In genomic region chr2:47218066-47218581, GRCh38 we compare ENCODE assay signal across 15 cellular contexts. TPM values are rescaled to one million over a fixed set of nuclear protein-coding genes. Genes with fewer than 3 reads are reported as not detected.
DNase-seq lines count a peak whose midpoint lies in the region; ATAC-seq and TF ChIP-seq lines count a peak whose summit lies in the region.
"Had no signal": no experiment of that assay in that cellular context is flagged by ENCODE, and none has a peak within 500 bp of the region (broad histone marks: within the 10 kb centered on the region; RNA-seq: fewer than 3 reads in every experiment).

No MANE protein-coding gene starts in this region.

- H3K4me1 ChIP-seq in naive thymus-derived CD4-positive, alpha-beta T cell (ENCODE audit: control insufficient read depth in 2 of 2, insufficient read depth in 2 of 2, low read length in 2 of 2): no peaks in the 10 kb centered on the region

- no peak for ATAC-seq in HG03280 (IDR thresholded peaks at IDR 0.05; ENCODE audit: unreplicated experiment)
- ATAC-seq in naive thymus-derived CD4-positive, alpha-beta T cell: no peak

- intact Hi-C loops in naive thymus-derived CD4-positive, alpha-beta T cell (cut with micrococcal nuclease): no loop called here

- TF ChIP-seq CTCF in LNCaP clone FGC (IDR thresholded peaks at IDR 0.05; ENCODE audit: control insufficient read depth, extremely low read depth, insufficient read depth) (no peak), epithelial cell of esophagus (IDR thresholded peaks at IDR 0.05; ENCODE audit: insufficient read depth, low read depth, low read length, missing control alignments) (no peak), nephron progenitor cell (IDR thresholded peaks at IDR 0.05) (no peak)

- peak overlapping the region; percentile 36 for H3K4me3 Mint-ChIP-seq in nephron progenitor cell
- no peak overlapping the region for H3K4me3 Mint-ChIP-seq in naive thymus-derived CD4-positive, alpha-beta T cell
- H3K4me3 Mint-ChIP-seq: H9; T-helper 2 cell treated with Interferon-gamma antibody and Interleukin-4, amounts not matched to agents 5 μg/mL and 100 μg/mL, for 36 hours had no signal

- peak; percentile 87 for DNase-seq in DMS79 treated with DMSO at 0.1 percent for 48 hours (lab: John Stamatoyannopoulos, UW)
- DNase-seq in LNCaP clone FGC (ENCODE audit: low read depth): peak; percentile 66
- peak; percentile 33 for DNase-seq in epithelial cell of esophagus (ENCODE audit: low read depth)
- DNase-seq in nephron progenitor cell: peak; percentile 19
- DNase-seq in activated effector memory CD4-positive, alpha-beta T cell treated with anti-CD3 and anti-CD28 coated beads, Interleukin-2, amount 50 U/mL, for 16 hours: no peak
- no peak for DNase-seq in naive thymus-derived CD4-positive, alpha-beta T cell
- DNase-seq in G401 (ENCODE audit: low spot score): no peak
- DNase-seq: activated effector memory CD4-positive, alpha-beta T cell treated with Interleukin-2 at 50 U/mL for 16 hours; dorsolateral prefrontal cortex; H9; NCI-H1105 treated with DMSO at 0.1 percent for 48 hours; RPMI8226 had no signal

- H3K36me3 Mint-ChIP-seq in nephron progenitor cell (ENCODE audit: low read depth): no peaks in the 10 kb centered on the region
- no peaks in the 10 kb centered on the region for H3K36me3 Mint-ChIP-seq in naive thymus-derived CD4-positive, alpha-beta T cell

- POLR2A ChIA-PET in naive thymus-derived CD4-positive, alpha-beta T cell (lab: Charles Lee): no interaction called here

- no peaks in the 10 kb centered on the region for H3K27me3 ChIP-seq in naive thymus-derived CD4-positive, alpha-beta T cell (ENCODE audit: control insufficient read depth in 2 of 2, insufficient read depth in 2 of 2, low read length in 2 of 2)
- H3K27me3 ChIP-seq: dorsolateral prefrontal cortex, vagina had no signal

- peak overlapping the region; percentile 98 for H3K27ac Mint-ChIP-seq in nephron progenitor cell
- H3K27ac Mint-ChIP-seq in naive thymus-derived CD4-positive, alpha-beta T cell: no peak overlapping the region
- H3K27ac Mint-ChIP-seq: H9; T-helper 2 cell treated with Interferon-gamma antibody and Interleukin-4, amounts not matched to agents 5 μg/mL and 100 μg/mL, for 36 hours had no signal

- CTCF ChIA-PET in naive thymus-derived CD4-positive, alpha-beta T cell (lab: Charles Lee): no interaction called here

- H3K9me3 Mint-ChIP-seq in nephron progenitor cell: peaks cover 8% of the 10 kb centered on the region
- peaks cover 0 to 11% (median 0%) of the 10 kb centered on the region in 11 donors for H3K9me3 Mint-ChIP-seq in naive thymus-derived CD4-positive, alpha-beta T cell
- H3K9me3 Mint-ChIP-seq: T-helper 2 cell treated with Interferon-gamma antibody and Interleukin-4, amounts not matched to agents 5 μg/mL and 100 μg/mL, for 36 hours had no signal

- in situ Hi-C loops in G401 (cut with HindIII; ENCODE audit: low sequenced_read_pairs): no loop called here

- H3K36me3 ChIP-seq in naive thymus-derived CD4-positive, alpha-beta T cell (ENCODE audit: control insufficient read depth in 2 of 3, insufficient read depth in 3 of 3, low read length in 3 of 3): no peaks in the 10 kb centered on the region
- H3K36me3 ChIP-seq: vagina had no signal

- peaks cover 44% of the 10 kb centered on the region for H3K4me1 Mint-ChIP-seq in nephron progenitor cell
- no peaks in the 10 kb centered on the region for H3K4me1 Mint-ChIP-seq in naive thymus-derived CD4-positive, alpha-beta T cell

- peaks cover 5% of the 10 kb centered on the region for H3K27me3 Mint-ChIP-seq in nephron progenitor cell (ENCODE audit: low read depth, poor library complexity)
- H3K27me3 Mint-ChIP-seq in naive thymus-derived CD4-positive, alpha-beta T cell: peaks cover 0 to 12% (median 6%) of the 10 kb centered on the region in 5 donors

- no peak overlapping the region for H3K27ac ChIP-seq in naive thymus-derived CD4-positive, alpha-beta T cell (ENCODE audit: low read depth, low read length)
- H3K27ac ChIP-seq: dorsolateral prefrontal cortex, vagina had no signal

- no peak overlapping the region for H3K4me3 ChIP-seq in LNCaP clone FGC (ENCODE audit: low read depth, low read length)
- no peak overlapping the region for H3K4me3 ChIP-seq in epithelial cell of esophagus (ENCODE audit: low read length)
- H3K4me3 ChIP-seq in naive thymus-derived CD4-positive, alpha-beta T cell (ENCODE audit: low read length): no peak overlapping the region
- H3K4me3 ChIP-seq: dorsolateral prefrontal cortex, vagina had no signal

- no peaks in the 10 kb centered on the region for H3K9me3 ChIP-seq in naive thymus-derived CD4-positive, alpha-beta T cell (ENCODE audit: control insufficient read depth in 2 of 3, low read length in 3 of 3)
- H3K9me3 ChIP-seq: vagina had no signal

RNA-seq across cellular contexts. Expression of gene CALM2, which starts 41.8 kb away (rescaled TPM):
- 100 to 1,000 TPM; 172 to 342 (median 235) TPM for total RNA-seq in naive thymus-derived CD4-positive, alpha-beta T cell
- 100 to 1,000 TPM; 665 to 824 TPM for polyA plus RNA-seq in naive thymus-derived CD4-positive, alpha-beta T cell
- 657 and 774 TPM in 2 replicates for total RNA-seq in G401 (2014; rRNA removed; shearing (Covaris generic))

Comparison
In these comparisons a context has a peak if more than half of its experiments do, and no peak if none do; other contexts are left out.
1. DNase-seq: peak in DMS79 treated with DMSO at 0.1 percent for 48 hours (single experiment), LNCaP clone FGC (single experiment), epithelial cell of esophagus (single experiment) and nephron progenitor cell (single experiment); none in activated effector memory CD4-positive, alpha-beta T cell treated with anti-CD3 and anti-CD28 coated beads, Interleukin-2, amount 50 U/mL, for 16 hours (single experiment), naive thymus-derived CD4-positive, alpha-beta T cell (0 of 9) and G401 (single experiment).